13 cellular contexts compared by ENCODE assay signal in genomic region chr3:145900056-145900829, GRCh38.
DNase-seq lines count a peak whose midpoint lies in the region; ATAC-seq and TF ChIP-seq lines count a peak whose summit lies in the region.
"Had no signal": no experiment of that assay in that cellular context is flagged by ENCODE, and none has a peak within 500 bp of the region (broad histone marks: within the 10 kb centered on the region; RNA-seq: fewer than 3 reads in every experiment).

No MANE protein-coding gene starts in this region.

- DNase-seq in WTC11 (ENCODE audit: low spot score) = no peak
- no peak for DNase-seq in activated naive CD4-positive, alpha-beta T cell (lab: John Stamatoyannopoulos, UW)
- DNase-seq in NCI-H146 (lab: John Stamatoyannopoulos, UW) = no peak
- DNase-seq in DMS53 (lab: John Stamatoyannopoulos, UW) = no peak
- no peak for DNase-seq in T1000 (lab: John Stamatoyannopoulos, UW)
- DNase-seq: activated T-cell treated with anti-CD3 and anti-CD28 coated beads, Interleukin-2, amount 50 U/mL, for 72 hours; CD4-positive, alpha-beta memory T cell; naive thymus-derived CD8-positive, alpha-beta T cell; NCI-H187; WERI-Rb-1 had no signal

- ATAC-seq in GM18870 (IDR thresholded peaks at IDR 0.05; ENCODE audit: unreplicated experiment) (peak; percentile 78), GM21619 (IDR thresholded peaks at IDR 0.05; ENCODE audit: unreplicated experiment) (peak; percentile 83), HG03108 (IDR thresholded peaks at IDR 0.05; ENCODE audit: unreplicated experiment) (peak; percentile 66), WTC11 (no peak)
- ATAC-seq: activated T-cell treated with anti-CD3 and anti-CD28 coated beads, Interleukin-2, amount 50 U/mL, for 72 hours; naive thymus-derived CD8-positive, alpha-beta T cell had no signal

- no peak for TF ChIP-seq CTCF in WTC11 (IDR thresholded peaks at IDR 0.05)

- 0 out of 2 replicates have a peak overlapping the region, but pooled peaks have one; percentile 10 for H3K27ac Mint-ChIP-seq in WTC11
- H3K27ac Mint-ChIP-seq: activated T-cell treated with anti-CD3 and anti-CD28 coated beads, Interleukin-2, amount 50 U/mL, for 72 hours; CD4-positive, alpha-beta memory T cell; naive thymus-derived CD8-positive, alpha-beta T cell had no signal

- H3K27me3 Mint-ChIP-seq in WTC11 (ENCODE audit: low read depth) = no peaks in the 10 kb centered on the region
- H3K27me3 Mint-ChIP-seq: CD4-positive, alpha-beta memory T cell; naive thymus-derived CD8-positive, alpha-beta T cell had no signal

- POLR2A ChIA-PET in WTC11 (lab: Charles Lee) = no interaction called here

- CTCF ChIA-PET in WTC11 (lab: Charles Lee) = no interaction called here

- H3K4me3 Mint-ChIP-seq in WTC11 = no peak overlapping the region
- H3K4me3 Mint-ChIP-seq: activated T-cell treated with anti-CD3 and anti-CD28 coated beads, Interleukin-2, amount 50 U/mL, for 72 hours; CD4-positive, alpha-beta memory T cell; naive thymus-derived CD8-positive, alpha-beta T cell had no signal

- H3K9me3 Mint-ChIP-seq in WTC11 = no peaks in the 10 kb centered on the region

- H3K36me3 Mint-ChIP-seq in WTC11 = no peaks in the 10 kb centered on the region
- H3K36me3 Mint-ChIP-seq: CD4-positive, alpha-beta memory T cell; naive thymus-derived CD8-positive, alpha-beta T cell had no signal

- peaks cover 30% of the 10 kb centered on the region for H3K4me1 Mint-ChIP-seq in WTC11
- H3K4me1 Mint-ChIP-seq: CD4-positive, alpha-beta memory T cell; naive thymus-derived CD8-positive, alpha-beta T cell had no signal

TF ChIP-seq in WTC11, 78 proteins besides CTCF, POLR2A, EP300 and RAD21:
- TF ChIP-seq ZNF423 (CRISPR knock-in tag; IDR thresholded peaks at IDR 0.05) (no peak), CREB1 (CRISPR knock-in tag; IDR thresholded peaks at IDR 0.05) (no peak), E2F1 (CRISPR knock-in tag; IDR thresholded peaks at IDR 0.05) (no peak), FOXK1 (CRISPR knock-in tag; IDR thresholded peaks at IDR 0.05) (no peak), ATF2 (CRISPR knock-in tag; IDR thresholded peaks at IDR 0.05; ENCODE audit: borderline replicate concordance, low read depth) (no peak)
